ENCODE assay signal across 21 cellular contexts in genomic region chr2:80863166-80863714, GRCh38.
"Had no signal": no experiment of that assay in that cellular context is flagged by ENCODE, and none has a peak within 500 bp of the region (broad histone marks: within the 10 kb centered on the region; RNA-seq: fewer than 3 reads in every experiment).

No MANE protein-coding gene starts in this region.

- H3K27ac ChIP-seq: dorsolateral prefrontal cortex, heart left ventricle, hepatocyte, parathyroid adenoma, right lobe of liver, thoracic aorta, tibial nerve, upper lobe of left lung, uterus had no signal

- FAIRE-seq: frontal cortex, kidney, small intestine had no signal

- H3K4me3 ChIP-seq: dorsolateral prefrontal cortex, heart left ventricle, hepatocyte, lung, mucosa of descending colon, right lobe of liver, thoracic aorta, tibial nerve, upper lobe of left lung, uterus had no signal

- H3K36me3 ChIP-seq: heart left ventricle, right lobe of liver, thoracic aorta, tibial nerve, upper lobe of left lung, uterus had no signal

- H3K27me3 ChIP-seq: heart left ventricle, hepatocyte, right lobe of liver, tibial nerve, upper lobe of left lung, uterus had no signal

- DNase-seq: dorsolateral prefrontal cortex; effector CD4-positive, alpha-beta T cell; heart left ventricle; kidney; naive B cell; right lobe of liver; small intestine; stimulated activated CD4-positive, alpha-beta T cell treated with anti-CD3 and anti-CD28 coated beads, Interleukin-15, amount 100 ng/mL, for 24 hours; stimulated activated CD4-positive, alpha-beta T cell treated with anti-CD3 and anti-CD28 coated beads, Interleukin-2, amount 100 ng/mL, for 48 hours; stimulated activated naive B cell treated with anti-CD40 and anti-IgM and Interleukin-4, amounts not matched to agents 10 μg/mL and 1 μg/mL and 100 μg/mL, for 72 hours; upper lobe of left lung; uterus had no signal

- H3K9me3 ChIP-seq: heart left ventricle, mucosa of descending colon, right lobe of liver, thoracic aorta, tibial nerve, upper lobe of left lung, uterus had no signal

- H3K79me2 ChIP-seq: hepatocyte, parathyroid adenoma had no signal

- ATAC-seq: heart left ventricle; left lobe of liver; mucosa of descending colon; natural killer cell treated with Interleukin-12 subunit alpha and Interleukin-12 subunit beta and Interleukin-15 and Interleukin-18, amount 100 ng/mL, for 72 hours; stimulated activated naive B cell treated with anti-CD40 and anti-IgM and Interleukin-4, amounts not matched to agents 10 μg/mL and 1 μg/mL and 100 μg/mL, for 72 hours had no signal

- H3K9ac ChIP-seq: parathyroid adenoma had no signal

- H3K4me1 ChIP-seq: heart left ventricle, parathyroid adenoma, right lobe of liver, tibial nerve, upper lobe of left lung, uterus had no signal

- H2AFZ ChIP-seq: hepatocyte, parathyroid adenoma had no signal

- H3K4me2 ChIP-seq: hepatocyte had no signal
